ENCODE assay signal across 18 cellular contexts in the genomic region with DNA sequence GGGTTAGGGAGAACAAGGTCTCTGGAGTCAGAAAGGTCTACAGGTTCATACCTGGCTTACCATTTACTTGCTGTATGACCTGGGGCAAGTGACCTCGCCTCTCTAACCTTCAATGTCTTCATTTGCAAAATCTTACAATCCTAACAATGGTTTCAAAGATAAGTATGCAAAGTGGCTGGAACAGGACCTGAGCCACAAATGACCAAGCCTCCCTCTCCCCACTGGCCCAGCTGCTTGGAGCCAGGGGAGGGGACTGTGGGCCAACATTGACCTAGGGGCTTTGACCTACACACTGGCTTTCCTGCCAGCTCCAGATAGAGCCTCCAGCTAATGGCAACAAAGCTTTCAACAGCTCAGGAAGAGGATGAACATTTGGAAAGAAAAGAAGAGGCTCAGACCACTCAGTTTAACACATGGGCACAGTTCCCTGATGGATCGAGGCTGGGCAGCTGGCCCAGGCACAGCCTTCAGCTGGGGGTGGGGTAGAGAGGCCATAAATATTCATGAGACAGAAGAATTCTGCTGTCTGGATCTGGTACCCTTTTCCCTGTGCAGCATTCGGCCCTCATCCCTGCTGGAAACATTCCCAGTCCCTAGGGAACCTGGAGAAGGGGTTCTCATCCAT. TPM values are rescaled to one million over a fixed set of nuclear protein-coding genes. Genes with fewer than 3 reads are reported as not detected.
DNase-seq lines count a peak whose midpoint lies in the region; ATAC-seq, FAIRE-seq and TF ChIP-seq lines count a peak whose summit lies in the region.
"Had no signal": no experiment of that assay in that cellular context is flagged by ENCODE, and none has a peak within 500 bp of the region (broad histone marks: within the 10 kb centered on the region; RNA-seq: fewer than 3 reads in every experiment).

No MANE protein-coding gene starts in this region.

- TF ChIP-seq EP300 in suprapubic skin (IDR thresholded peaks at IDR 0.05) = no peak

- no peak overlapping the region for H3K4me3 Mint-ChIP-seq in astrocyte (ENCODE audit: unreplicated experiment)

- H4K20me1 ChIP-seq in astrocyte (ENCODE audit: insufficient read depth, low read length) = no peaks in the 10 kb centered on the region

- H3K27ac Mint-ChIP-seq in astrocyte (ENCODE audit: unreplicated experiment) = no peak overlapping the region
- H3K27ac Mint-ChIP-seq: activated naive CD4-positive, alpha-beta T cell treated with anti-CD3 and anti-CD28 coated beads, Interleukin-2, amount 50 U/mL, for 72 hours had no signal

- intact Hi-C loops in head of caudate nucleus (cut with DNase I) = no loop called here
- intact Hi-C loops in pancreas (cut with DNase I) = no loop called here
- intact Hi-C loops in Right ventricle myocardium inferior (cut with DNase I) = no loop called here

- H3K27me3 Mint-ChIP-seq in astrocyte (ENCODE audit: low read depth, unreplicated experiment) = no peaks in the 10 kb centered on the region

- H3K9me3 ChIP-seq in astrocyte (ENCODE audit: insufficient read depth, low read depth, low read length) (no peaks in the 10 kb centered on the region), pancreas (no peaks in the 10 kb centered on the region), suprapubic skin (no peaks in the 10 kb centered on the region)
- H3K9me3 ChIP-seq: gastroesophageal sphincter, SJCRH30, uterus had no signal

- no peak overlapping the region for H3K4me2 ChIP-seq in astrocyte (ENCODE audit: low read length)

- H3K36me3 ChIP-seq in astrocyte (ENCODE audit: insufficient read depth, low read length) (no peaks in the 10 kb centered on the region), pancreas (no peaks in the 10 kb centered on the region), suprapubic skin (no peaks in the 10 kb centered on the region)
- H3K36me3 ChIP-seq: gastroesophageal sphincter, SJCRH30, uterus had no signal

- no peak overlapping the region for H3K9ac ChIP-seq in astrocyte (ENCODE audit: low read length)

- peak in 3 of 4 donors; percentile 25 to 59 (median 43) for ATAC-seq in pancreas
- no peak for ATAC-seq in Right ventricle myocardium inferior
- ATAC-seq: activated naive CD4-positive, alpha-beta T cell treated with anti-CD3 and anti-CD28 coated beads, Interleukin-2, amount 50 U/mL, for 72 hours; gastroesophageal sphincter had no signal

- H3K27me3 ChIP-seq in astrocyte (ENCODE audit: insufficient read depth, low read length) (no peaks in the 10 kb centered on the region), pancreas (no peaks in the 10 kb centered on the region), suprapubic skin (no peaks in the 10 kb centered on the region)
- H3K27me3 ChIP-seq: gastroesophageal sphincter, SJCRH30, uterus had no signal

- H2AFZ ChIP-seq in astrocyte (ENCODE audit: low read depth, low read length) = no peak overlapping the region

- H3K27ac ChIP-seq in astrocyte (ENCODE audit: low read depth, low read length) (no peak overlapping the region), pancreas (no peak overlapping the region), suprapubic skin (no peak overlapping the region)
- H3K27ac ChIP-seq: gastroesophageal sphincter, SJCRH30, uterus had no signal

- H3K36me3 Mint-ChIP-seq in astrocyte (ENCODE audit: low read depth, unreplicated experiment) = no peaks in the 10 kb centered on the region

- no peak for TF ChIP-seq POLR2A in suprapubic skin (IDR thresholded peaks at IDR 0.05)

- WGBS in pancreas, 2 donors = 34% methylated on average over 3 of the region's 3 CpGs
- WGBS in suprapubic skin = 34% methylated on average over 3 of the region's 3 CpGs

- peaks cover 6% of the 10 kb centered on the region for H3K4me1 Mint-ChIP-seq in astrocyte (ENCODE audit: low read depth, unreplicated experiment)

- FAIRE-seq in astrocyte (lab: Jason Lieb, UNC) = no peak
- no peak for FAIRE-seq in pancreas (lab: Jason Lieb, UNC)

- no peak overlapping the region for H3K4me3 ChIP-seq in astrocyte (ENCODE audit: insufficient read depth, low read depth, low read length)
- no peak overlapping the region for H3K4me3 ChIP-seq in pancreas
- H3K4me3 ChIP-seq in suprapubic skin = no peak overlapping the region
- H3K4me3 ChIP-seq: gastroesophageal sphincter, SJCRH30, uterus had no signal

- H3K4me1 ChIP-seq in astrocyte (ENCODE audit: insufficient read depth, low read length) (peaks cover 8% of the 10 kb centered on the region), pancreas (no peaks in the 10 kb centered on the region), suprapubic skin (peaks cover 14% of the 10 kb centered on the region)
- H3K4me1 ChIP-seq: SJCRH30 had no signal

- H3K79me2 ChIP-seq in astrocyte (ENCODE audit: insufficient read depth, low read length) = no peaks in the 10 kb centered on the region

- H3K9me3 Mint-ChIP-seq in astrocyte (ENCODE audit: unreplicated experiment) = peaks cover 4% of the 10 kb centered on the region
- H3K9me3 Mint-ChIP-seq: activated naive CD4-positive, alpha-beta T cell treated with anti-CD3 and anti-CD28 coated beads, Interleukin-2, amount 50 U/mL, for 72 hours had no signal

- peak; percentile 47 for DNase-seq in DMS 273 treated with DMSO at 0.1 percent for 48 hours (lab: John Stamatoyannopoulos, UW)
- DNase-seq in astrocyte (ENCODE audit: low read depth) = peak; percentile 36
- peak in 41 of 42 donors; percentile 17 to 87 (median 73) for DNase-seq in head of caudate nucleus
- no peak for DNase-seq in pancreas
- no peak for DNase-seq in NCI-H2171 (lab: John Stamatoyannopoulos, UW)
- DNase-seq in suprapubic skin (ENCODE audit: low spot score in 2 of 2) = no peak
- DNase-seq in NCI-H2171 treated with DMSO at 0.1 percent for 48 hours (lab: John Stamatoyannopoulos, UW) = no peak
- DNase-seq in Right ventricle myocardium inferior (ENCODE audit: missing footprints) = no peak
- DNase-seq: dermis blood vessel endothelial cell; DMS53; KBM-7; left cardiac atrium; NCI-H1694; SJCRH30; stimulated activated CD8-positive, alpha-beta memory T cell treated with anti-CD3 and anti-CD28 coated beads, Interleukin-4, amount 100 ng/mL, for 48 hours; uterus had no signal

- TF ChIP-seq CTCF in astrocyte (IDR thresholded peaks at IDR 0.05; ENCODE audit: insufficient read depth, low read depth, low read length) = no peak
- TF ChIP-seq CTCF in pancreas (IDR thresholded peaks at IDR 0.05) = no peak
- TF ChIP-seq CTCF in suprapubic skin (IDR thresholded peaks at IDR 0.05) = no peak

RNA-seq across cellular contexts. Expression of gene PTAFR, which starts 12.9 kb away (rescaled TPM):
- 0.24 and 0.32 TPM in 2 replicates for total RNA-seq in astrocyte
- 10 to 100 TPM in 1 of 6 donors, 1 to 10 TPM in 2, under 1 TPM in 3; 0.37 to 13.7 (median 1.4) TPM for total RNA-seq in pancreas
- 1 to 10 TPM in 1 of 2 donors, under 1 TPM in 1; 0.76 to 1.0 TPM for polyA plus RNA-seq in pancreas
- 1 to 10 TPM; 3.3 to 6.8 (median 5.5) TPM for total RNA-seq in suprapubic skin
- total RNA-seq in Right ventricle myocardium inferior = 2.7 TPM

Comparison
In these comparisons a context has a peak if more than half of its experiments do, and no peak if none do; other contexts are left out.
1. DNase-seq: peak in DMS 273 treated with DMSO at 0.1 percent for 48 hours (single experiment), astrocyte (single experiment) and head of caudate nucleus (41 of 42); none in pancreas (0 of 6), NCI-H2171 (single experiment), suprapubic skin (0 of 2), NCI-H2171 treated with DMSO at 0.1 percent for 48 hours (single experiment) and Right ventricle myocardium inferior (single experiment).